ENCODE assay signal across 23 cellular contexts in genomic region chr1:29830916-29831315, GRCh38.
"Had no signal": no experiment of that assay in that cellular context is flagged by ENCODE, and none has a peak within 500 bp of the region (broad histone marks: within the 10 kb centered on the region; RNA-seq: fewer than 3 reads in every experiment).

No MANE protein-coding gene starts in this region.

- H3K4me1 ChIP-seq: esophagus squamous epithelium, gastroesophageal sphincter, pancreas, prostate gland, sigmoid colon, testis, tibial nerve, upper lobe of right lung, vagina had no signal

- H3K36me3 ChIP-seq: esophagus squamous epithelium, gastroesophageal sphincter, pancreas, prostate gland, sigmoid colon, tibial nerve, upper lobe of right lung, vagina had no signal

- H3K27ac ChIP-seq: epithelial cell of prostate, esophagus squamous epithelium, gastroesophageal sphincter, hepatocyte, pancreas, prostate gland, sigmoid colon, skin epidermis, testis, tibial nerve, upper lobe of right lung, vagina had no signal

- H3K27me3 ChIP-seq: testis, tibial nerve, vagina had no signal

- H3K4me3 ChIP-seq: esophagus squamous epithelium, gastroesophageal sphincter, hepatocyte, pancreas, prostate gland, sigmoid colon, skin epidermis, testis, tibial nerve, upper lobe of right lung, vagina had no signal

- ATAC-seq: effector memory CD8-positive, alpha-beta T cell; gastroesophageal sphincter; left cardiac atrium; pancreas; stimulated activated naive B cell treated with anti-CD40 and anti-IgM and Interleukin-4, amounts not matched to agents 10 μg/mL and 1 μg/mL and 100 μg/mL, for 72 hours; stimulated activated naive CD8-positive, alpha-beta T cell treated with anti-CD3 and anti-CD28 coated beads, Interleukin-15, amount 100 ng/mL, for 72 hours; upper lobe of right lung had no signal

- DNase-seq: effector memory CD8-positive, alpha-beta T cell; esophagus squamous epithelium; foreskin fibroblast; kidney; left cardiac atrium; mesendoderm; naive B cell; occipital lobe; pancreas; sigmoid colon; stimulated activated CD4-positive, alpha-beta T cell treated with anti-CD3 and anti-CD28 coated beads, Interleukin-2, amount 100 ng/mL, for 24 hours; stimulated activated CD4-positive, alpha-beta T cell treated with anti-CD3 and anti-CD28 coated beads, Interleukin-4, amount 100 ng/mL, for 4 hours; stimulated activated naive B cell treated with anti-CD40 and anti-IgM and Interleukin-4, amounts not matched to agents 10 μg/mL and 1 μg/mL and 100 μg/mL, for 72 hours; stimulated activated naive CD8-positive, alpha-beta T cell treated with anti-CD3 and anti-CD28 coated beads, Interleukin-15, amount 100 ng/mL, for 72 hours; testis; upper lobe of right lung had no signal

- H3K9me3 ChIP-seq: esophagus squamous epithelium, gastroesophageal sphincter, pancreas, prostate gland, sigmoid colon, testis, tibial nerve, upper lobe of right lung, vagina had no signal
